18 cellular contexts compared by ENCODE assay signal in genomic region chr6:79010422-79010821, GRCh38.
DNase-seq lines count a peak whose midpoint lies in the region; ATAC-seq, FAIRE-seq and TF ChIP-seq lines count a peak whose summit lies in the region.
"Had no signal": no experiment of that assay in that cellular context is flagged by ENCODE, and none has a peak within 500 bp of the region (broad histone marks: within the 10 kb centered on the region; RNA-seq: fewer than 3 reads in every experiment).

No MANE protein-coding gene starts in this region.

- peak; percentile 54 for FAIRE-seq in frontal cortex (lab: Jason Lieb, UNC)
- FAIRE-seq: A549, GM12892, GM18507, H54 had no signal

- H3K36me3 Mint-ChIP-seq in activated naive CD4-positive, alpha-beta T cell treated with anti-CD3 and anti-CD28 coated beads, Interleukin-2, amount 50 U/mL, for 24 hours: peaks cover 23% of the 10 kb centered on the region
- peaks cover 21% of the 10 kb centered on the region for H3K36me3 Mint-ChIP-seq in activated naive CD4-positive, alpha-beta T cell treated with anti-CD3 and anti-CD28 coated beads for 36 hours (ENCODE audit: low read depth)
- H3K36me3 Mint-ChIP-seq in progenitor cell of endocrine pancreas (ENCODE audit: insufficient read depth): peaks cover 11% of the 10 kb centered on the region

- peaks cover 24% of the 10 kb centered on the region for H3K4me1 Mint-ChIP-seq in activated naive CD4-positive, alpha-beta T cell treated with anti-CD3 and anti-CD28 coated beads, Interleukin-2, amount 50 U/mL, for 24 hours
- peaks cover 6% of the 10 kb centered on the region for H3K4me1 Mint-ChIP-seq in activated naive CD4-positive, alpha-beta T cell treated with anti-CD3 and anti-CD28 coated beads for 36 hours (ENCODE audit: low read depth)
- H3K4me1 Mint-ChIP-seq in progenitor cell of endocrine pancreas (ENCODE audit: low read depth): peaks cover 1% of the 10 kb centered on the region
- H3K4me1 Mint-ChIP-seq: GM23338 had no signal

- no peak for TF ChIP-seq CTCF in progenitor cell of endocrine pancreas (IDR thresholded peaks at IDR 0.05; ENCODE audit: unreplicated experiment)

- peak; percentile 45 for ATAC-seq in left ventricle myocardium superior
- ATAC-seq in Right ventricle myocardium inferior: no peak
- no peak for ATAC-seq in HG03442 (IDR thresholded peaks at IDR 0.05; ENCODE audit: unreplicated experiment)
- ATAC-seq: A549, GM23338 had no signal

- H3K27me3 Mint-ChIP-seq in activated naive CD4-positive, alpha-beta T cell treated with anti-CD3 and anti-CD28 coated beads, Interleukin-2, amount 50 U/mL, for 24 hours: no peaks in the 10 kb centered on the region
- no peaks in the 10 kb centered on the region for H3K27me3 Mint-ChIP-seq in activated naive CD4-positive, alpha-beta T cell treated with anti-CD3 and anti-CD28 coated beads for 36 hours (ENCODE audit: low read depth)
- no peaks in the 10 kb centered on the region for H3K27me3 Mint-ChIP-seq in progenitor cell of endocrine pancreas
- H3K27me3 Mint-ChIP-seq: CD4-positive, alpha-beta T cell had no signal

- peak overlapping the region; percentile 30 for H3K27ac Mint-ChIP-seq in activated naive CD4-positive, alpha-beta T cell treated with anti-CD3 and anti-CD28 coated beads, Interleukin-2, amount 50 U/mL, for 24 hours
- no peak overlapping the region for H3K27ac Mint-ChIP-seq in activated naive CD4-positive, alpha-beta T cell treated with anti-CD3 and anti-CD28 coated beads for 36 hours
- peak overlapping the region; percentile 15 for H3K27ac Mint-ChIP-seq in progenitor cell of endocrine pancreas
- H3K27ac Mint-ChIP-seq: CD4-positive, alpha-beta T cell; GM23338 had no signal

- no peak for DNase-seq in activated naive CD4-positive, alpha-beta T cell treated with anti-CD3 and anti-CD28 coated beads for 36 hours
- DNase-seq in left ventricle myocardium superior: no peak
- DNase-seq in Right ventricle myocardium inferior (ENCODE audit: missing footprints): no peak
- no peak for DNase-seq in frontal cortex (ENCODE audit: low spot score in 2 of 2)
- DNase-seq in progenitor cell of endocrine pancreas (ENCODE audit: low spot score, unreplicated experiment): no peak
- no peak for DNase-seq in COLO668 (lab: John Stamatoyannopoulos, UW; ENCODE audit: unreplicated experiment)
- DNase-seq: AML-193; CD4-positive, alpha-beta T cell; DMS153; DMS79 treated with DMSO at 0.1 percent for 48 hours; HCEC 1CT had no signal

- H3K9me3 Mint-ChIP-seq in activated naive CD4-positive, alpha-beta T cell treated with anti-CD3 and anti-CD28 coated beads, Interleukin-2, amount 50 U/mL, for 24 hours: no peaks in the 10 kb centered on the region
- no peaks in the 10 kb centered on the region for H3K9me3 Mint-ChIP-seq in activated naive CD4-positive, alpha-beta T cell treated with anti-CD3 and anti-CD28 coated beads for 36 hours
- H3K9me3 Mint-ChIP-seq in progenitor cell of endocrine pancreas (ENCODE audit: low read depth): no peaks in the 10 kb centered on the region
- H3K9me3 Mint-ChIP-seq: CD4-positive, alpha-beta T cell; GM23338 had no signal

- CTCF ChIA-PET in activated naive CD4-positive, alpha-beta T cell treated with anti-CD3 and anti-CD28 coated beads for 36 hours (lab: Charles Lee): interaction anchor here (0.6 kb wide), 1 partner anchor 13 kb away, joined by 3 read pairs; no protein-coding TSS in a partner anchor

- H3K4me3 Mint-ChIP-seq in activated naive CD4-positive, alpha-beta T cell treated with anti-CD3 and anti-CD28 coated beads, Interleukin-2, amount 50 U/mL, for 24 hours: no peak overlapping the region
- H3K4me3 Mint-ChIP-seq in activated naive CD4-positive, alpha-beta T cell treated with anti-CD3 and anti-CD28 coated beads for 36 hours: no peak overlapping the region
- no peak overlapping the region for H3K4me3 Mint-ChIP-seq in progenitor cell of endocrine pancreas (ENCODE audit: low read depth)
- H3K4me3 Mint-ChIP-seq: CD4-positive, alpha-beta T cell; GM23338 had no signal

- intact Hi-C loops in activated naive CD4-positive, alpha-beta T cell treated with anti-CD3 and anti-CD28 coated beads for 36 hours (cut with micrococcal nuclease): no loop called here
- intact Hi-C loops in left ventricle myocardium superior (cut with micrococcal nuclease) (no loop called here), Right ventricle myocardium inferior (cut with DNase I) (no loop called here)
